ENCODE assay signal across 17 cellular contexts in the genomic region with DNA sequence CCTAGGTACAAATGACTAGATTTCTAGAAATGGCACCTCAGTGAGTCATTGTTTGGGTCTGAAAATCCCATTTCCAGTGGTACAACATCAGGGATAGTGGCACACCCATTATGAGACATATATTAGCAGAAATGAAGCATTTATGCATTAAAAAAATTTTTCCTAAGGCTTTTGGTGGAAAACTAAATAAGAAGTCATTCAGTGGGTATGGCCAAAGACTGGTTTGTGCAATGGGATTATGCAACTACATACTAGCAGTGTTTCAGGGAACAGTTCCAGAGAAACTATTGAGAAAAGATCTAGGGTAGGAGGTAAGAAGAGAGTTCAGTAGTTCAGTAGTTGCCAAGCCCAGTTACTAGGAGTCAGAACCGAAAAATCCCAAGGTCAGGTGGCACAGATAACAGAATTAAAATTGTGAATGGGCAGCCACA.
A peak's percentile ranks its signal among the peaks of the same experiment; 100 is the strongest.
DNase-seq lines count a peak whose midpoint lies in the region; ATAC-seq, FAIRE-seq and TF ChIP-seq lines count a peak whose summit lies in the region.
"Had no signal": no experiment of that assay in that cellular context is flagged by ENCODE, and none has a peak within 500 bp of the region (broad histone marks: within the 10 kb centered on the region; RNA-seq: fewer than 3 reads in every experiment).

No MANE protein-coding gene starts in this region.

- ATAC-seq in HepG2 (no peak), aorta (ENCODE audit: low FRiP score) (peak; percentile 77), WTC11 (no peak), HG02885 (IDR thresholded peaks at IDR 0.05; ENCODE audit: poor library complexity, unreplicated experiment) (no peak)

- TF ChIP-seq POLR2A in HepG2 (IDR thresholded peaks at IDR 0.05; ENCODE audit: insufficient read depth in 1 of 2, low read depth in 2 of 2, low read length in 2 of 2), result no peak

- no peak overlapping the region for H3K9ac ChIP-seq in liver (ENCODE audit: low read depth in 1 of 2, low read length in 2 of 2)
- no peak overlapping the region for H3K9ac ChIP-seq in HepG2 (ENCODE audit: insufficient read depth, low read depth, low read length)

- no peak overlapping the region for H3K27ac ChIP-seq in liver (ENCODE audit: low read depth in 1 of 2, low read length in 2 of 2)
- no peak overlapping the region for H3K27ac ChIP-seq in HepG2 (ENCODE audit: extremely low read length, insufficient read depth, low read length)
- no peak overlapping the region for H3K27ac ChIP-seq in aorta (ENCODE audit: low read depth in 1 of 2, low read length in 2 of 2)
- H3K27ac ChIP-seq: esophagus muscularis mucosa, HL-60, pancreas had no signal

- FAIRE-seq in HepG2 (lab: Jason Lieb, UNC), result no peak

- TF ChIP-seq EP300 in HepG2 (IDR thresholded peaks at IDR 0.05; ENCODE audit: low read depth in 2 of 2, low read length in 2 of 2) (no peak), HepG2 (CRISPR knock-in tag; IDR thresholded peaks at IDR 0.05; ENCODE audit: borderline replicate concordance) (no peak)

- no peak overlapping the region for H3K27ac Mint-ChIP-seq in WTC11
- H3K27ac Mint-ChIP-seq: activated naive CD8-positive, alpha-beta T cell had no signal

- H3K27me3 Mint-ChIP-seq in WTC11 (ENCODE audit: low read depth), result no peaks in the 10 kb centered on the region
- H3K27me3 Mint-ChIP-seq: activated naive CD8-positive, alpha-beta T cell had no signal

- no peak for DNase-seq in HepG2 (ENCODE audit: low spot score)
- peak; percentile 76 for DNase-seq in SK-MEL-5 (ENCODE audit: low read depth, low spot score)
- DNase-seq in fibroblast of pulmonary artery (ENCODE audit: low read depth), result peak; percentile 92
- no peak for DNase-seq in aorta
- no peak for DNase-seq in WTC11 (ENCODE audit: low spot score)
- no peak for DNase-seq in stimulated activated CD8-positive, alpha-beta memory T cell treated with anti-CD3 and anti-CD28 coated beads, Interleukin-4, amount 100 ng/mL, for 48 hours
- DNase-seq: activated CD4-positive, alpha-beta T cell treated with anti-CD3 and anti-CD28 coated beads for 1 hour; activated T-cell treated with anti-CD3 and anti-CD28 coated beads for 4 hours; DMS 273 treated with DMSO at 0.1 percent for 48 hours; MG63; midbrain; pancreas had no signal

- peaks cover 15% of the 10 kb centered on the region for H3K4me1 Mint-ChIP-seq in WTC11

- CTCF ChIA-PET in HepG2 (lab: Yijun Ruan, JAX; ENCODE audit: low intra/inter-chr PET ratio, low total read pairs), result no interaction called here
- CTCF ChIA-PET in WTC11 (lab: Charles Lee), result no interaction called here

- no peaks in the 10 kb centered on the region for H3K79me2 ChIP-seq in HepG2 (ENCODE audit: insufficient read depth, low read length)

- H3K4me3 Mint-ChIP-seq in WTC11, result no peak overlapping the region
- H3K4me3 Mint-ChIP-seq: activated naive CD8-positive, alpha-beta T cell had no signal

- H3K27me3 ChIP-seq in liver (ENCODE audit: control insufficient read depth in 4 of 4, insufficient read depth in 4 of 4, low read length in 3 of 4) (no peaks in the 10 kb centered on the region), HepG2 (ENCODE audit: control insufficient read depth in 1 of 2, insufficient read depth in 2 of 2, low read length in 2 of 2) (no peaks in the 10 kb centered on the region), aorta (ENCODE audit: control insufficient read depth in 1 of 2, insufficient read depth in 2 of 2, low read length in 1 of 2) (no peaks in the 10 kb centered on the region)
- H3K27me3 ChIP-seq: esophagus muscularis mucosa, pancreas had no signal

- no peaks in the 10 kb centered on the region for H3K36me3 Mint-ChIP-seq in WTC11
- H3K36me3 Mint-ChIP-seq: activated naive CD8-positive, alpha-beta T cell had no signal

- H3K9me3 ChIP-seq in liver (ENCODE audit: control insufficient read depth in 4 of 4, low read length in 3 of 4), result no peaks in the 10 kb centered on the region
- no peaks in the 10 kb centered on the region for H3K9me3 ChIP-seq in HepG2 (ENCODE audit: low read length)
- H3K9me3 ChIP-seq in aorta (ENCODE audit: control insufficient read depth, low read length), result no peaks in the 10 kb centered on the region
- H3K9me3 ChIP-seq: MG63, pancreas had no signal

- TF ChIP-seq RAD21 in liver (IDR thresholded peaks at IDR 0.05), result no peak
- no peak for TF ChIP-seq RAD21 in HepG2 (CRISPR knock-in tag; IDR thresholded peaks at IDR 0.05)

- H2AFZ ChIP-seq in HepG2 (ENCODE audit: low read length), result no peak overlapping the region

- in situ Hi-C loops in HepG2 (cut with HindIII; ENCODE audit: extremely low pct_ligation_motif_present, low pct_unique_long_range_greater_than_20kb), result no loop called here
- in situ Hi-C loops in SK-MEL-5 (cut with HindIII; ENCODE audit: low pct_unique_long_range_greater_than_20kb, low sequenced_read_pairs), result no loop called here

- no peak overlapping the region for H3K4me3 ChIP-seq in liver (ENCODE audit: low read depth in 1 of 3, low read length in 3 of 3)
- H3K4me3 ChIP-seq in HepG2 (replicated peaks in 1 of 3; ENCODE audit: insufficient read depth in 1 of 3, low read depth in 2 of 3, low read length in 3 of 3), result no peak overlapping the region
- H3K4me3 ChIP-seq in fibroblast of pulmonary artery (replicated peaks; ENCODE audit: low read depth, low read length), result no peak overlapping the region
- no peak overlapping the region for H3K4me3 ChIP-seq in aorta (ENCODE audit: low read length in 2 of 2)
- H3K4me3 ChIP-seq: esophagus muscularis mucosa, MG63, pancreas had no signal

- TF ChIP-seq CTCF in liver (IDR thresholded peaks at IDR 0.05; ENCODE audit: low read depth, low read length, missing input control), result no peak
- TF ChIP-seq CTCF in HepG2 (CRISPR knock-in tag; IDR thresholded peaks at IDR 0.05), result no peak
- TF ChIP-seq CTCF in fibroblast of pulmonary artery (IDR thresholded peaks at IDR 0.05; ENCODE audit: low read length, missing control alignments), result no peak
- no peak for TF ChIP-seq CTCF in WTC11 (IDR thresholded peaks at IDR 0.05)

- H3K4me1 ChIP-seq in liver (ENCODE audit: control insufficient read depth in 4 of 4, insufficient read depth in 4 of 4, low read length in 3 of 4) (no peaks in the 10 kb centered on the region), HepG2 (ENCODE audit: insufficient read depth, low read length) (no peaks in the 10 kb centered on the region), aorta (ENCODE audit: control insufficient read depth in 1 of 2, insufficient read depth in 2 of 2, low read length in 2 of 2) (peaks cover 0 to 1% of the 10 kb centered on the region in 2 donors)
- H3K4me1 ChIP-seq: esophagus muscularis mucosa, pancreas had no signal

- H3K9me3 Mint-ChIP-seq in WTC11, result peaks cover 10% of the 10 kb centered on the region

- H3K36me3 ChIP-seq in liver (ENCODE audit: control insufficient read depth in 4 of 4, insufficient read depth in 3 of 4, low read depth in 1 of 4, low read length in 3 of 4) (no peaks in the 10 kb centered on the region), HepG2 (replicated peaks in 1 of 2; ENCODE audit: control insufficient read depth in 1 of 2, insufficient read depth in 2 of 2, low read length in 2 of 2) (no peaks in the 10 kb centered on the region), aorta (ENCODE audit: control insufficient read depth in 1 of 2, insufficient read depth in 2 of 2, low read length in 1 of 2) (no peaks in the 10 kb centered on the region)
- H3K36me3 ChIP-seq: esophagus muscularis mucosa, MG63, pancreas had no signal

- POLR2A ChIA-PET in HepG2 (lab: Yijun Ruan, JAX), result no interaction called here
- POLR2A ChIA-PET in WTC11 (lab: Charles Lee), result no interaction called here

- 29% methylated on average over 1 of the region's 1 CpG for WGBS in liver
- 0% methylated on average over 1 of the region's 1 CpG for WGBS in HepG2 (ENCODE audit: low lambda C conversion rate)
- 34 to 35% methylated on average over 1 of the region's 1 CpG for WGBS in aorta, 2 donors

- H4K20me1 ChIP-seq in HepG2 (ENCODE audit: insufficient read depth, low read length), result no peaks in the 10 kb centered on the region

- intact Hi-C loops in HepG2 (cut with micrococcal nuclease; ENCODE audit: unreplicated experiment) (no loop called here), aorta (cut with DNase I) (no loop called here)

- H3K4me2 ChIP-seq in HepG2 (ENCODE audit: low read depth, low read length), result no peak overlapping the region

- no TSS peak for BruUV-seq in HepG2 (replicated peaks; lab: Mats Ljungman, UMichigan)

TF ChIP-seq in liver, 16 proteins besides CTCF, POLR2A, EP300 and RAD21:
- TF ChIP-seq RXRA (IDR thresholded peaks at IDR 0.05), result peak; percentile 27 to 44
- TF ChIP-seq SP1 (IDR thresholded peaks at IDR 0.05), result peak; percentile 6
- peak; percentile 31 to 48 for TF ChIP-seq HNF4A (conservative IDR thresholded peaks at IDR 0.05)
- TF ChIP-seq, protein P1, sequence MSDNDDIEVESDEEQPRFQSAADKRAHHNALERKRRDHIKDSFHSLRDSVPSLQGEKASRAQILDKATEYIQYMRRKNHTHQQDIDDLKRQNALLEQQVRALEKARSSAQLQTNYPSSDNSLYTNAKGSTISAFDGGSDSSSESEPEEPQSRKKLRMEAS (IDR thresholded peaks at IDR 0.05), result no peak

TF ChIP-seq in WTC11, 78 proteins besides CTCF, POLR2A, EP300 and RAD21 (continues in another document):
- TF ChIP-seq, protein P2, sequence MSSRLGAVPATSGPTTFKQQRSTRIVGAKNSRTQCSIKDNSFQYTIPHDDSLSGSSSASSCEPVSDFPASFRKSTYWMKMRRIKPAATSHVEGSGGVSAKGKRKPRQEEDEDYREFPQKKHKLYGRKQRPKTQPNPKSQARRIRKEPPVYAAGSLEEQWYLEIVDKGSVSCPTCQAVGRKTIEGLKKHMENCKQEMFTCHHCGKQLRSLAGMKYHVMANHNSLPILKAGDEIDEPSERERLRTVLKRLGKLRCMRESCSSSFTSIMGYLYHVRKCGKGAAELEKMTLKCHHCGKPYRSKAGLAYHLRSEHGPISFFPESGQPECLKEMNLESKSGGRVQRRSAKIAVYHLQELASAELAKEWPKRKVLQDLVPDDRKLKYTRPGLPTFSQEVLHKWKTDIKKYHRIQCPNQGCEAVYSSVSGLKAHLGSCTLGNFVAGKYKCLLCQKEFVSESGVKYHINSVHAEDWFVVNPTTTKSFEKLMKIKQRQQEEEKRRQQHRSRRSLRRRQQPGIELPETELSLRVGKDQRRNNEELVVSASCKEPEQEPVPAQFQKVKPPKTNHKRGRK (CRISPR knock-in tag; IDR thresholded peaks at IDR 0.05; ENCODE audit: borderline replicate concordance), result no peak
- no peak for TF ChIP-seq SMAD4 (CRISPR knock-in tag; IDR thresholded peaks at IDR 0.05)
- no peak for TF ChIP-seq ZNF219 (CRISPR knock-in tag; IDR thresholded peaks at IDR 0.05; ENCODE audit: borderline replicate concordance)
- TF ChIP-seq, protein P3, sequence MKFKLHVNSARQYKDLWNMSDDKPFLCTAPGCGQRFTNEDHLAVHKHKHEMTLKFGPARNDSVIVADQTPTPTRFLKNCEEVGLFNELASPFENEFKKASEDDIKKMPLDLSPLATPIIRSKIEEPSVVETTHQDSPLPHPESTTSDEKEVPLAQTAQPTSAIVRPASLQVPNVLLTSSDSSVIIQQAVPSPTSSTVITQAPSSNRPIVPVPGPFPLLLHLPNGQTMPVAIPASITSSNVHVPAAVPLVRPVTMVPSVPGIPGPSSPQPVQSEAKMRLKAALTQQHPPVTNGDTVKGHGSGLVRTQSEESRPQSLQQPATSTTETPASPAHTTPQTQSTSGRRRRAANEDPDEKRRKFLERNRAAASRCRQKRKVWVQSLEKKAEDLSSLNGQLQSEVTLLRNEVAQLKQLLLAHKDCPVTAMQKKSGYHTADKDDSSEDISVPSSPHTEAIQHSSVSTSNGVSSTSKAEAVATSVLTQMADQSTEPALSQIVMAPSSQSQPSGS (CRISPR knock-in tag; IDR thresholded peaks at IDR 0.05; ENCODE audit: borderline replicate concordance, low read depth), result no peak

Comparison
In these comparisons a context has a peak if more than half of its experiments do, and no peak if none do; other contexts are left out.
1. DNase-seq: peak in SK-MEL-5 (single experiment) and fibroblast of pulmonary artery (single experiment); none in HepG2 (single experiment), aorta (0 of 2), WTC11 (single experiment) and stimulated activated CD8-positive, alpha-beta memory T cell treated with anti-CD3 and anti-CD28 coated beads, Interleukin-4, amount 100 ng/mL, for 48 hours (single experiment).